In the genomic region with DNA sequence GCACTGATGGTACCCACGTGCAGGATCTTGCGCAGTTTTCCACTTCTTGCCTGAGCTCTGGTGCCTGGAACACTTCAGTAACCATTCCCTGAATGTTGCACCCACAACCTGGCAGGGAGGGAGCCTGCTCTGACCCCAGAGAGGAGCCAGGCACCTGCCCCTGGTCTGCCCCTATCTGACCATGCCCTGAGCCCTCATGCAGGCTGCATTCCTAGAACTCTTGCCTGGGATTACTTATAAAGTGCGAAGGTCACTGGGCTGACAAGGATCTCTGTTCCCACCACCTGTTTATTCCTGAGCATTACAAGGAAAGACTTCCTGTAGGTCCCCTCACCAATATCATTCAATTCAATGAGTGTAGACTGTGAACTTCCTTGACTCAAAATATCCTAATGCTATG, we compare ENCODE assay signal across 17 cellular contexts.
DNase-seq lines count a peak whose midpoint lies in the region; ATAC-seq and TF ChIP-seq lines count a peak whose summit lies in the region.
"Had no signal": no experiment of that assay in that cellular context is flagged by ENCODE, and none has a peak within 500 bp of the region (broad histone marks: within the 10 kb centered on the region; RNA-seq: fewer than 3 reads in every experiment).

No MANE protein-coding gene starts in this region.

- no peak overlapping the region for H3K4me2 ChIP-seq in mesendoderm (ENCODE audit: low read length)

- H3K56ac ChIP-seq in mesendoderm (ENCODE audit: low read length): no peak overlapping the region

- H3K9ac ChIP-seq in mesendoderm (ENCODE audit: low read length): no peak overlapping the region

- WGBS in mesendoderm (ENCODE audit: extremely low coverage, insufficient coverage, low lambda C conversion rate): no CpG with 5 or more reads among the region's 3 CpGs
- WGBS in aorta, 2 donors: 91 to 92% methylated on average over 3 of the region's 3 CpGs
- WGBS in lower leg skin, 2 donors: 72 to 87% methylated on average over 3 of the region's 3 CpGs

- TF ChIP-seq CTCF in lower leg skin (IDR thresholded peaks at IDR 0.05): no peak
- TF ChIP-seq CTCF in omental fat pad (IDR thresholded peaks at IDR 0.05): no peak

- no peak overlapping the region for H4K8ac ChIP-seq in mesendoderm (ENCODE audit: low read depth, low read length)

- H3K36me3 ChIP-seq in mesendoderm (ENCODE audit: control insufficient read depth, insufficient read depth, low read length) (no peaks in the 10 kb centered on the region), aorta (ENCODE audit: control insufficient read depth in 1 of 2, insufficient read depth in 2 of 2, low read length in 1 of 2) (no peaks in the 10 kb centered on the region)
- H3K36me3 ChIP-seq: MG63, Peyer's patch had no signal

- H2BK15ac ChIP-seq in mesendoderm (replicated peaks; ENCODE audit: low read depth): no peak overlapping the region

- no peak overlapping the region for H3K4me3 ChIP-seq in mesendoderm (ENCODE audit: low read length)
- no peak overlapping the region for H3K4me3 ChIP-seq in aorta (ENCODE audit: low read length in 2 of 2)
- H3K4me3 ChIP-seq in lower leg skin (ENCODE audit: low read depth, poor library complexity, severe bottlenecking): no peak overlapping the region
- H3K4me3 ChIP-seq: MG63, Peyer's patch had no signal

- no peak for TF ChIP-seq POLR2A in lower leg skin (IDR thresholded peaks at IDR 0.05)

- peaks cover 1% of the 10 kb centered on the region for H3K9me3 ChIP-seq in aorta (ENCODE audit: control insufficient read depth, low read length)
- H3K9me3 ChIP-seq: MG63, Peyer's patch had no signal

- H2AK5ac ChIP-seq in mesendoderm (ENCODE audit: low read length): no peak overlapping the region

- H3K23ac ChIP-seq in mesendoderm (ENCODE audit: low read length): no peak overlapping the region

- H3K4ac ChIP-seq in mesendoderm (ENCODE audit: low read depth, low read length): no peak overlapping the region

- H2BK120ac ChIP-seq in mesendoderm (ENCODE audit: low read depth, low read length): no peak overlapping the region

- H3K18ac ChIP-seq in mesendoderm (ENCODE audit: low read length): no peak overlapping the region

- no peak overlapping the region for H3K27ac ChIP-seq in mesendoderm (ENCODE audit: low read depth, low read length)
- no peak overlapping the region for H3K27ac ChIP-seq in aorta (ENCODE audit: low read depth in 1 of 2, low read length in 2 of 2)
- H3K27ac ChIP-seq: C4-2B, Peyer's patch had no signal

- peak; percentile 28 for ATAC-seq in aorta (ENCODE audit: low FRiP score)
- ATAC-seq in omental fat pad (ENCODE audit: low FRiP score): no peak

- intact Hi-C loops in aorta (cut with DNase I): loop anchor here (2.0 to 10.0 kb wide), 4 partner anchors 85 to 512 kb away; a partner anchor contains a TSS
- intact Hi-C loops in lower leg skin (cut with DNase I; ENCODE audit: low total_unique reads): no loop called here

- H3K27me3 ChIP-seq in mesendoderm (ENCODE audit: insufficient read depth, low read length, poor library complexity) (no peaks in the 10 kb centered on the region), aorta (ENCODE audit: control insufficient read depth in 1 of 2, insufficient read depth in 2 of 2, low read length in 1 of 2) (no peaks in the 10 kb centered on the region)
- H3K27me3 ChIP-seq: Peyer's patch had no signal

- H2BK5ac ChIP-seq in mesendoderm (ENCODE audit: low read length): no peak overlapping the region

- DNase-seq in HuH-7.5 (ENCODE audit: low spot score): peak; percentile 23
- peak; percentile 11 for DNase-seq in iPS-NIHi7 (ENCODE audit: extremely low spot score)
- peak; percentile 27 for DNase-seq in mesendoderm
- DNase-seq in aorta: no peak
- DNase-seq in UCSD-AML1 (lab: John Stamatoyannopoulos, UW; ENCODE audit: unreplicated experiment): no peak
- DNase-seq in lower leg skin (ENCODE audit: low spot score in 2 of 2): no peak
- no peak for DNase-seq in omental fat pad (ENCODE audit: low spot score)
- DNase-seq: CD8-positive, alpha-beta memory T cell; Kasumi-1; MG63; NCI-H1417; NCI-H1694 treated with DMSO at 0.1 percent for 48 hours; NCI-H2081 treated with DMSO at 0.1 percent for 48 hours; NCI-H2171 treated with DMSO at 0.1 percent for 48 hours; NCI-H524 treated with DMSO at 0.1 percent for 48 hours; Peyer's patch had no signal

- H3K79me1 ChIP-seq in mesendoderm (ENCODE audit: low read length): no peaks in the 10 kb centered on the region

- no peaks in the 10 kb centered on the region for H3K79me2 ChIP-seq in mesendoderm (ENCODE audit: control insufficient read depth, insufficient read depth, low read length)

- no peak overlapping the region for H4K5ac ChIP-seq in mesendoderm (ENCODE audit: low read length)

- H3K4me1 ChIP-seq in mesendoderm (ENCODE audit: control insufficient read depth, low read depth, low read length): no peaks in the 10 kb centered on the region
- no peaks in the 10 kb centered on the region for H3K4me1 ChIP-seq in aorta (ENCODE audit: control insufficient read depth in 1 of 2, insufficient read depth in 2 of 2, low read length in 2 of 2)

Comparison
In these comparisons a context has a peak if more than half of its experiments do, and no peak if none do; other contexts are left out.
1. DNase-seq: peak in HuH-7.5 (single experiment), iPS-NIHi7 (single experiment) and mesendoderm (single experiment); none in aorta (0 of 2), UCSD-AML1 (single experiment), lower leg skin (0 of 2) and omental fat pad (single experiment).